Comparison of ENCODE assay signal across 8 cellular contexts in genomic region chr20:31661625-31662371, GRCh38. TPM values are rescaled to one million over a fixed set of nuclear protein-coding genes. Genes with fewer than 3 reads are reported as not detected.
DNase-seq lines count a peak whose midpoint lies in the region; ATAC-seq and TF ChIP-seq lines count a peak whose summit lies in the region.

No MANE protein-coding gene starts in this region.

- H3K27me3 ChIP-seq in ascending aorta (no peaks in the 10 kb centered on the region), hepatocyte (no peaks in the 10 kb centered on the region), aorta (ENCODE audit: control insufficient read depth in 1 of 2, insufficient read depth in 2 of 2, low read length in 1 of 2) (no peaks in the 10 kb centered on the region)

- peaks cover 19% of the 10 kb centered on the region for H3K79me2 ChIP-seq in hepatocyte

- peaks cover 38% of the 10 kb centered on the region for H3K4me1 Mint-ChIP-seq in T-helper 2 cell treated with Interferon-gamma antibody and Interleukin-4, amounts not matched to agents 5 μg/mL and 100 μg/mL, for 36 hours (ENCODE audit: low read depth)

- ATAC-seq in aorta (ENCODE audit: low FRiP score): peak; percentile 90

- peak; percentile 82 for DNase-seq in ELF-1 (ENCODE audit: low read depth, low spot score)
- DNase-seq in HCEC 1CT: peak; percentile 70
- DNase-seq in NCI-H1048 (lab: John Stamatoyannopoulos, UW): peak; percentile 17
- peak; percentile 64 for DNase-seq in T-helper 2 cell treated with Interferon-gamma antibody and Interleukin-4, amounts not matched to agents 5 μg/mL and 100 μg/mL, for 36 hours (ENCODE audit: low spot score)
- DNase-seq in ascending aorta (ENCODE audit: low spot score in 2 of 2): peak in 1 of 2 donors; percentile 88
- DNase-seq in hepatocyte (ENCODE audit: low spot score): peak; percentile 92
- peak; percentile 87 for DNase-seq in retina
- peak; percentile 87 to 94 for DNase-seq in aorta

- WGBS in hepatocyte (ENCODE audit: low lambda C conversion rate, missing lambda C conversion rate): 11% methylated on average over 31 of the region's 31 CpGs
- 6 to 10% methylated on average over 21 to 31 of the region's 31 CpGs for WGBS in aorta, 2 donors

- no peaks in the 10 kb centered on the region for H3K9me3 Mint-ChIP-seq in T-helper 2 cell treated with Interferon-gamma antibody and Interleukin-4, amounts not matched to agents 5 μg/mL and 100 μg/mL, for 36 hours

- H3K36me3 ChIP-seq in ascending aorta (peaks cover 17 to 19% of the 10 kb centered on the region in 2 donors), hepatocyte (replicated peaks; ENCODE audit: insufficient read depth, low read depth) (no peaks in the 10 kb centered on the region), aorta (ENCODE audit: control insufficient read depth in 1 of 2, insufficient read depth in 2 of 2, low read length in 1 of 2) (peaks cover 0 to 6% of the 10 kb centered on the region in 2 donors)

- no peaks in the 10 kb centered on the region for H3K27me3 Mint-ChIP-seq in T-helper 2 cell treated with Interferon-gamma antibody and Interleukin-4, amounts not matched to agents 5 μg/mL and 100 μg/mL, for 36 hours (ENCODE audit: low read depth)

- peak overlapping the region; percentile 89 for H3K4me2 ChIP-seq in hepatocyte

- peak overlapping the region; percentile 42 to 62 for H3K4me3 ChIP-seq in ascending aorta
- peak overlapping the region; percentile 23 for H3K4me3 ChIP-seq in hepatocyte
- no peak overlapping the region for H3K4me3 ChIP-seq in aorta (ENCODE audit: low read length in 2 of 2)

- peak overlapping the region; percentile 86 for H3K4me3 Mint-ChIP-seq in T-helper 2 cell treated with Interferon-gamma antibody and Interleukin-4, amounts not matched to agents 5 μg/mL and 100 μg/mL, for 36 hours

- H3K4me1 ChIP-seq in ascending aorta: peaks cover 9 to 33% of the 10 kb centered on the region in 2 donors
- peaks cover 40% of the 10 kb centered on the region for H3K4me1 ChIP-seq in hepatocyte (ENCODE audit: insufficient read depth)
- H3K4me1 ChIP-seq in aorta (ENCODE audit: control insufficient read depth in 1 of 2, insufficient read depth in 2 of 2, low read length in 2 of 2): no peaks in the 10 kb centered on the region

- H3K27ac Mint-ChIP-seq in T-helper 2 cell treated with Interferon-gamma antibody and Interleukin-4, amounts not matched to agents 5 μg/mL and 100 μg/mL, for 36 hours: peak overlapping the region; percentile 89

- intact Hi-C loops in ascending aorta (cut with DNase I) (loop anchor here (1.0 to 5.0 kb wide), 2 partner anchors 62 to 156 kb away; partner anchors contain the start of gene MYLK2), aorta (cut with DNase I) (loop anchor here (1.0 to 2.0 kb wide), 2 partner anchors 61 to 62 kb away; partner anchors contain the start of gene BCL2L1 (in 1 of the 2))

- H4K20me1 ChIP-seq in hepatocyte (ENCODE audit: insufficient read depth, poor library complexity, severe bottlenecking): peaks cover 5% of the 10 kb centered on the region

- H3K36me3 Mint-ChIP-seq in T-helper 2 cell treated with Interferon-gamma antibody and Interleukin-4, amounts not matched to agents 5 μg/mL and 100 μg/mL, for 36 hours (ENCODE audit: low read depth): peaks cover 23% of the 10 kb centered on the region

- no peaks in the 10 kb centered on the region for H3K9me2 ChIP-seq in hepatocyte (replicated peaks; ENCODE audit: insufficient read depth)

- H3K9me3 ChIP-seq in ascending aorta (no peaks in the 10 kb centered on the region), hepatocyte (ENCODE audit: low read depth) (no peaks in the 10 kb centered on the region), aorta (ENCODE audit: control insufficient read depth, low read length) (no peaks in the 10 kb centered on the region)

- peak overlapping the region; percentile 43 for H2AFZ ChIP-seq in hepatocyte

- H3K27ac ChIP-seq in ascending aorta (peak overlapping the region; percentile 68 to 83), hepatocyte (peak overlapping the region; percentile 42), aorta (ENCODE audit: low read depth in 1 of 2, low read length in 2 of 2) (peak overlapping the region in 1 of 2 donors; percentile 41)

- TF ChIP-seq CTCF in ascending aorta (IDR thresholded peaks at IDR 0.05) (peak; percentile 80 to 82 (median 82)), hepatocyte (IDR thresholded peaks at IDR 0.05; ENCODE audit: poor library complexity) (peak; percentile 91)

RNA-seq across cellular contexts. Expression of gene COX4I2, which starts 24.1 kb away (rescaled TPM):
- total RNA-seq in ascending aorta: 61.4 TPM
- 0.68 and 3.6 TPM in 2 replicates for total RNA-seq in hepatocyte
- polyA plus RNA-seq in hepatocyte: 0.37 and 3.3 TPM in 2 replicates
- 1 to 10 TPM; 5.2 to 9.5 TPM for total RNA-seq in aorta
- polyA plus RNA-seq in aorta: 1 to 10 TPM in 1 of 2 donors, not detected in 1; 2.0 TPM

RNA-seq across cellular contexts. Expression of gene ID1, which starts 56.7 kb away (rescaled TPM):
- total RNA-seq in ascending aorta: 3,326 TPM
- total RNA-seq in hepatocyte: 616 and 651 TPM in 2 replicates
- polyA plus RNA-seq in hepatocyte: 310 and 388 TPM in 2 replicates
- total RNA-seq in aorta: 100 to 1,000 TPM; 170 to 396 TPM
- polyA plus RNA-seq in aorta: 100 to 1,000 TPM; 163 to 382 TPM

Comparison
In these comparisons a context has a peak if more than half of its experiments do, and no peak if none do; other contexts are left out.
1. H3K4me3 ChIP-seq: peak in ascending aorta (2 of 2) and hepatocyte (single experiment); none in aorta (0 of 2).